ENCODE assay signal across 18 cellular contexts in the genomic region with DNA sequence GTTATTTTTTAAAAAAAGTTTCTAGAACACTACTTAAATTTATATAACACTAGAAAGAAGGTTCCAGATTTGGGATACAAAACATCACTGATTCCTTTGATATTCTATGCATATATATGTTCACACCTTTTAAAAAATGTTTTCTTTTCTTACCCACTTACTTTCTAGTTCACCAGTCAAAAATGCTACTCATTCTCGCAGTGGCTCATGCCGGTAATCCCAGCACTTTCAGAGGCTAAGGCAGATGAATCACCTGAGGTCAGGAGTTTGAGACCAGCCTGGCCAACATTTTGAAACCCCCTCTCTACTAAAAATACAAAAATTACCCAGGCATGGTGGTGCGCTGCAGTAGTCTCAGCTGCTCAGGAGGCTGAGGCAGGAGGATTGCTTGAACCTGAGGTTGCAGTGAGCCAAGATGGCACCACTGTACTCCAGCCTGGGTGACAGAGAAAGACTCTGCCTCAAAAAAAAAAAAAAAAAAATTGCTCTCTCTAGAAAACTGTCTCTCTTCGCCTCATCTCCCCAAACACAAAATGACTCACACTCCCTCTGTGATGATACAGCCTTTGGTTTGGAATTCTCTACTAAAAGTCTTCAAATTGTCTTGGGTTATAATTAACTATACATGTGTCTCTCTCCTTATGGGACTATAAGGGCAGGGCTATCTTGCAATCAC. TPM values are rescaled to one million over a fixed set of nuclear protein-coding genes. Genes with fewer than 3 reads are reported as not detected.
DNase-seq lines count a peak whose midpoint lies in the region; ATAC-seq, FAIRE-seq and TF ChIP-seq lines count a peak whose summit lies in the region.
"Had no signal": no experiment of that assay in that cellular context is flagged by ENCODE, and none has a peak within 500 bp of the region (broad histone marks: within the 10 kb centered on the region; RNA-seq: fewer than 3 reads in every experiment).

No MANE protein-coding gene starts in this region.

- no peak for TF ChIP-seq POLR2A in A549 (IDR thresholded peaks at IDR 0.05; ENCODE audit: low read length)

- H3K27ac ChIP-seq in A549 = peak overlapping the region; percentile 39 to 72; a peak in 4 of 6 replicates
- peak overlapping the region; percentile 32 for H3K27ac ChIP-seq in RWPE2 (ENCODE audit: poor library complexity, severe bottlenecking)
- H3K27ac ChIP-seq: BLaER1, left lung, prostate gland, upper lobe of left lung had no signal

- TF ChIP-seq RAD21 in A549 (conservative IDR thresholded peaks at IDR 0.05 in 1 of 2, IDR thresholded peaks at IDR 0.05 in 1 of 2) = no peak

- H3K9me3 ChIP-seq in A549 (no peaks in the 10 kb centered on the region), RWPE2 (ENCODE audit: severe bottlenecking) (no peaks in the 10 kb centered on the region)
- H3K9me3 ChIP-seq: left lung, prostate gland, upper lobe of left lung had no signal

- POLR2A ChIA-PET in A549 (lab: Yijun Ruan, JAX) = no interaction called here

- no peaks in the 10 kb centered on the region for H3K36me3 ChIP-seq in RWPE2 (ENCODE audit: low read depth)
- H3K36me3 ChIP-seq: BLaER1, left lung, prostate gland, upper lobe of left lung had no signal

- peaks cover 31% of the 10 kb centered on the region for H3K4me1 ChIP-seq in A549
- peaks cover 16% of the 10 kb centered on the region for H3K4me1 ChIP-seq in RWPE2 (ENCODE audit: insufficient read depth, poor library complexity, severe bottlenecking)
- H3K4me1 ChIP-seq: left lung, prostate gland had no signal

- ATAC-seq in A549 = peak in 1 of 2 experiments; percentile 60; a peak in 3 of 6 replicates
- 0 out of 3 replicates have a peak, but pooled peaks have one; percentile 27 for ATAC-seq in RWPE2 (ENCODE audit: low read depth)
- no peak for ATAC-seq in HG03280 (IDR thresholded peaks at IDR 0.05; ENCODE audit: unreplicated experiment)
- no peak for ATAC-seq in GM18873 (IDR thresholded peaks at IDR 0.05; ENCODE audit: low FRiP score, unreplicated experiment)
- ATAC-seq: GM23338, left lung, T-cell had no signal

- H3K27me3 ChIP-seq in RWPE2 (ENCODE audit: insufficient read depth, poor library complexity, severe bottlenecking) = no peaks in the 10 kb centered on the region
- H3K27me3 ChIP-seq: BLaER1, left lung, upper lobe of left lung had no signal

- H3K4me3 ChIP-seq in A549 = no peak overlapping the region
- H3K4me3 ChIP-seq in RWPE2 (ENCODE audit: severe bottlenecking) = no peak overlapping the region
- H3K4me3 ChIP-seq: BLaER1, GM23338, left lung, prostate gland, upper lobe of left lung had no signal

- DNase-seq in A549 (ENCODE audit: low read depth in 1 of 2, low spot score in 1 of 2) = peak in 1 of 2 experiments; percentile 7
- peak; percentile 5 for DNase-seq in Daoy (ENCODE audit: low read depth)
- DNase-seq in RWPE2 (ENCODE audit: low spot score) = no peak
- DNase-seq in glomerular visceral epithelial cell (ENCODE audit: extremely low spot score) = peak; percentile 58
- no peak for DNase-seq in mesenteric fat pad (ENCODE audit: low spot score)
- DNase-seq in dermis blood vessel endothelial cell = no peak
- DNase-seq: activated CD4-positive, CD25-positive, alpha-beta regulatory T cell; DMS53; left lung; naive B cell; NCI-H2107; T-cell; upper lobe of left lung had no signal

- no peak for TF ChIP-seq EP300 in A549 (IDR thresholded peaks at IDR 0.05)

- WGBS in A549 (ENCODE audit: missing lambda C conversion rate) = 53% methylated on average over 4 of the region's 4 CpGs

- no peak for FAIRE-seq in A549 (lab: Jason Lieb, UNC)

- H3K4me2 ChIP-seq in A549 = peak overlapping the region; percentile 15
- H3K4me2 ChIP-seq: BLaER1, GM23338 had no signal

- CTCF ChIA-PET in A549 (lab: Yijun Ruan, JAX) = interaction anchor here (1.5 kb wide), 1 partner anchor 32 kb away, joined by 3 read pairs; no protein-coding TSS in a partner anchor

- no peak for TF ChIP-seq CTCF in A549 (IDR thresholded peaks at IDR 0.05)
- TF ChIP-seq CTCF in RWPE2 (IDR thresholded peaks at IDR 0.05; ENCODE audit: poor library complexity, severe bottlenecking) = no peak

TF ChIP-seq in A549, 52 proteins besides CTCF, POLR2A, EP300 and RAD21:
- TF ChIP-seq RCOR1 (IDR thresholded peaks at IDR 0.05; ENCODE audit: low read depth, low read length) (no peak), JUNB (IDR thresholded peaks at IDR 0.05) (peak; percentile 49)

RNA-seq across cellular contexts. Expression of gene TGFBR2, which starts 52.6 kb away (rescaled TPM):
- 97.4 and 119 TPM in 2 replicates for polyA plus RNA-seq in A549 (2011; rRNA removed)
- polyA plus RNA-seq in A549 (2012; cell fraction: cytosol; rRNA removed) = 21.5 and 26.8 TPM in 2 replicates
- polyA plus RNA-seq in A549 (2012; cell fraction: nucleus; rRNA removed) = 20.0 and 20.1 TPM in 2 replicates
- polyA plus RNA-seq in A549 (2017; fragmentation: RNase III; extraction: RNeasy Plus Mini Kit Qiagen cat#74134 plus additional on column Dnase treatment) = 47.0 to 57.8 TPM (median 48.5 TPM) in 3 replicates
- polyA minus RNA-seq in A549 (2011; rRNA and poly(A)+ RNA removed) = 103 and 115 TPM in 2 replicates
- 5.7 and 6.8 TPM in 2 replicates for total RNA-seq in Daoy (2014; rRNA removed; shearing (Covaris generic))
- 372 TPM for total RNA-seq in mesenteric fat pad
- total RNA-seq in dermis blood vessel endothelial cell = 632 and 715 TPM in 2 replicates

Comparison
In these comparisons a context has a peak if more than half of its experiments do, and no peak if none do; other contexts are left out.
1. DNase-seq: peak in Daoy (single experiment) and glomerular visceral epithelial cell (single experiment); none in RWPE2 (single experiment), mesenteric fat pad (single experiment) and dermis blood vessel endothelial cell (single experiment).
2. RNA of gene TGFBR2, which starts 52.6 kb away (total RNA-seq): 632 to 715 TPM in dermis blood vessel endothelial cell and 372 TPM in mesenteric fat pad (single experiment); 5.7 to 6.8 TPM in Daoy; every median in the first group is over 10 times any median in the second.